Comparison of ENCODE assay signal across 8 cellular contexts in the genomic region with DNA sequence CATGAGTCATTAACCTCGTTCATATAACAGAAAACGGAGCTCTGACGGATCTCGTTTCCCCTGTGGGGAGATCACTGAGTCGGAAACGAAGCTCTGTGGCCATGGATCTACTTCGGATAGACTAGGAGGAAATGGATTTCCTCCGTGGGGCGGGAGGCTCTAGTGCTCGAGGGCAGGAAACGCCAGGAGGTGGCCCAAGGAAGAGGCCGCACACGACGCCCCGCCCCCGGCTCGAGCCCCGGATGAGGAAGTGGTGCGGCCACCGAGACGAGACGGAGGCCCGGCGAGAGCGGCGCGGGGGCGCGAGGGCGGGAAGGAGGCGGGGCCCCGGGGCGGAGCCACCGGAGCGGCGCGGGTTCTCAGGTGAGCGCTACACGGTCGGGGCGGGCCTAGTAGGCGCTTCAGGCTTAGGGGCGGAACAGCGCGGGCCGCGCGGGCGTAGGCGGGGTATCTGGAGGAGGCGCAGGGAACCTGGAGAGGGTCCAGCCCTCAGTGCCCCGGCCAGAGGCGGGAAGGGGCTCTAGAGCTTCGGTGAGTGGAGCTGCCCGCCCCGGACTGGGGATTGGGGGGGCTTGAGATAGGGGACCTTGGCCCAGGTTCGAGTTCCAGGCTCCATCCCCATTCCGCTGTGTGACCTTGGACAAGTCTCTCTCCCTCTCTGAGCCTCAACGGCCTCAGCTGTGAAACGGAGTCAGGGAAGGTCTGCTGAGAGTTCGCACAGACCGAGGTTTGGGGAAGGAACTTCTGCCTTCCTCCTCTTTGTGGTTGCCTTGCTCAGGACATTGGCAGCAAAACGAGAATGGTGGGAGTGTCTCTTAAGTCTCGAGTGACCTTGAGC. TPM values are rescaled to one million over a fixed set of nuclear protein-coding genes. Genes with fewer than 3 reads are reported as not detected.
DNase-seq lines count a peak whose midpoint lies in the region; ATAC-seq and TF ChIP-seq lines count a peak whose summit lies in the region.

Gene DEPDC5 (plus strand): TSS at position 386 of the 838 bp plus-strand sequence. CDS start 903 bp downstream, outside the sequence.

- no peaks in the 10 kb centered on the region for H3K9me3 Mint-ChIP-seq in activated naive CD8-positive, alpha-beta T cell (ENCODE audit: low read depth)

- no peak for TF ChIP-seq POLR2A in testis (IDR thresholded peaks at IDR 0.05)

- H3K4me3 Mint-ChIP-seq in activated naive CD8-positive, alpha-beta T cell = peak within 1 kb of the TSS; percentile 96

- no peaks in the 10 kb centered on the region for H3K36me3 Mint-ChIP-seq in activated naive CD8-positive, alpha-beta T cell

- no peaks in the 10 kb centered on the region for H4K20me1 ChIP-seq in osteoblast (ENCODE audit: insufficient read depth, low read length)

- H3K4me1 ChIP-seq in osteoblast (ENCODE audit: insufficient read depth, low read length) = peaks cover 33% of the 10 kb centered on the region
- peaks cover 34% of the 10 kb centered on the region for H3K4me1 ChIP-seq in testis

- peaks cover 4% of the 10 kb centered on the region for H3K36me3 ChIP-seq in osteoblast (ENCODE audit: insufficient read depth, low read length)
- no peaks in the 10 kb centered on the region for H3K36me3 ChIP-seq in testis (ENCODE audit: low read depth, missing control alignments)

- H2AFZ ChIP-seq in osteoblast (ENCODE audit: low read length) = peak within 1 kb of the TSS; percentile 95

- DNase-seq in NCI-H1105 treated with DMSO at 0.1 percent for 48 hours (lab: John Stamatoyannopoulos, UW) = peak; percentile 89
- peak; percentile 90 for DNase-seq in SKM-1 treated with dmso at 0.1 percent for 144 hours (lab: John Stamatoyannopoulos, UW; ENCODE audit: unreplicated experiment)
- DNase-seq in glomerular visceral epithelial cell (ENCODE audit: extremely low spot score) = peak; percentile 96
- DNase-seq in osteoblast (ENCODE audit: insufficient read length, low spot score, missing footprints) = peak; percentile 98
- peak; percentile 96 for DNase-seq in testis

- H3K9me3 ChIP-seq in osteoblast (ENCODE audit: low read depth, low read length) = no peaks in the 10 kb centered on the region
- H3K9me3 ChIP-seq in testis = no peaks in the 10 kb centered on the region

- H3K27me3 Mint-ChIP-seq in activated naive CD8-positive, alpha-beta T cell = no peaks in the 10 kb centered on the region

- H3K4me2 ChIP-seq in osteoblast (ENCODE audit: insufficient read depth, low read length) = peak within 1 kb of the TSS; percentile 95

- peak within 1 kb of the TSS; percentile 99 for H3K27ac Mint-ChIP-seq in activated naive CD8-positive, alpha-beta T cell

- no peak for TF ChIP-seq CTCF in osteoblast (IDR thresholded peaks at IDR 0.05; ENCODE audit: extremely low read depth, low read depth, low read length)
- TF ChIP-seq CTCF in testis (IDR thresholded peaks at IDR 0.05) = peak in 1 of 3 experiments; percentile 5

- no peaks in the 10 kb centered on the region for H3K27me3 ChIP-seq in osteoblast (ENCODE audit: insufficient read depth, low read length)
- H3K27me3 ChIP-seq in testis = no peaks in the 10 kb centered on the region

- H3K27ac ChIP-seq in osteoblast (ENCODE audit: low read depth, low read length) (peak within 1 kb of the TSS; percentile 91), testis (peak within 1 kb of the TSS; percentile 77 to 85)

- H3K4me3 ChIP-seq in GM08714 (ENCODE audit: low read length) (peak within 1 kb of the TSS; percentile 98), osteoblast (ENCODE audit: insufficient read depth, low read length) (peak within 1 kb of the TSS; percentile 76), testis (peak within 1 kb of the TSS; percentile 75 to 89)

- 1 to 5% methylated on average over 11 to 58 of the region's 64 CpGs for WGBS in testis, 2 donors

- peaks cover 20% of the 10 kb centered on the region for H3K79me2 ChIP-seq in osteoblast (ENCODE audit: insufficient read depth, low read length)

- H3K4me1 Mint-ChIP-seq in activated naive CD8-positive, alpha-beta T cell (ENCODE audit: low read depth) = peaks cover 38% of the 10 kb centered on the region

- intact Hi-C loops in testis (cut with DNase I; ENCODE audit: low total_unique reads) = no loop called here

- ATAC-seq in HG02610 (IDR thresholded peaks at IDR 0.05; ENCODE audit: unreplicated experiment) = peak; percentile 68

RNA-seq across cellular contexts. Expression of gene DEPDC5, which starts in this region (rescaled TPM):
- 15.2 and 18.0 TPM in 2 replicates for total RNA-seq in osteoblast
- total RNA-seq in testis = 10 to 100 TPM; 57.8 to 70.6 TPM
- 22.1 TPM for polyA plus RNA-seq in testis (ENCODE audit: insufficient read depth, low read depth, low replicate concordance)

Comparison
In these comparisons a context has a peak if more than half of its experiments do, and no peak if none do; other contexts are left out.
1. Peak in every context shown above with its lines: DNase-seq, ATAC-seq, H3K4me3 ChIP-seq and H3K27ac ChIP-seq.